Comparison of ENCODE assay signal across 15 cellular contexts in the genomic region with DNA sequence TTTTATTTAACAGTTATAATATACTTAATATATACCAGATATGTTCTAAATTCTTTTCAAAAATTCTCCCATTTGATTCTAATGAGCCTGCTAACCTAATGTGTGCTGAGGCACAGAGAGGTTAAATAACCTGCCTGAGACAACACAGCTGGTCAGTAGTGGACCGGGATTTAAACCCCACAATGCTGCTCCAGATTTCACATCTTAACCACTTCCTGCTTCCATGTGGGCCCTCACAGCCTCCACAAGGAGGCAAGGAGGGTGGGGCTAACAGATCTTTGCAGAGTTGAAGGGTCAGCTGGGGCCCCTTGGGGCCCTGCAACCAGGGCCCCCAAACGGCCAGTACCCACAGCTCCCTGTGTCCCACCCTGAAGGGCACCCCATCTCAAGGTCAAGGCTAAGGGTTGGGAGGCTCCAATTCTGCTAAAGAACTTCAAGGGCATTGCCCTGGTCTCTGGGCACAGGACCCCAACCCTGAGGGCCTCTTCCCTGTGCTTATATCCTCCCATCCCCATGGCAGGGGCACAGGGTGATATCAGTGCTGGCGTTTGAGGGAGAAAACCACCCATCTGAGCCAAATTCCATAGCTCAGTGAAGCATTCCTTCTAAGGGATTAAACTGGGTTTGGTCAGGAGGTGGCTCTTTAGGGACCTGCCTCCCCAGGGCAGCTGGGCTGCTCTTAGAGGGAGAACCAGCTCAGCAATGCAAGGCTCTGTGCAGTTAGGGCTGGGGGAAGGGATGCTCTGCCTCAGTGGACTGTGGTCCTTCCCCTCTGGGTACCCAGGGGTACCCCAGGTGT. TPM values are rescaled to one million over a fixed set of nuclear protein-coding genes. Genes with fewer than 3 reads are reported as not detected.
A peak's percentile ranks its signal among the peaks of the same experiment; 100 is the strongest.
DNase-seq lines count a peak whose midpoint lies in the region; ATAC-seq and TF ChIP-seq lines count a peak whose summit lies in the region.
"Had no signal": no experiment of that assay in that cellular context is flagged by ENCODE, and none has a peak within 500 bp of the region (broad histone marks: within the 10 kb centered on the region; RNA-seq: fewer than 3 reads in every experiment).

No MANE protein-coding gene starts in this region.

- no peaks in the 10 kb centered on the region for H3K36me3 Mint-ChIP-seq in chondrocyte (ENCODE audit: low read depth)

- no peaks in the 10 kb centered on the region for H3K27me3 ChIP-seq in osteoblast (ENCODE audit: insufficient read depth, low read length)
- no peaks in the 10 kb centered on the region for H3K27me3 ChIP-seq in uterus

- POLR2A ChIA-PET in GM10248 (lab: Yijun Ruan, JAX) = no interaction called here

- H3K27ac Mint-ChIP-seq in chondrocyte (ENCODE audit: unreplicated experiment) = peak overlapping the region; percentile 98
- H3K27ac Mint-ChIP-seq: activated CD4-positive, alpha-beta T cell treated with anti-CD3 and anti-CD28 coated beads, Interleukin-2, amount 10 ng/mL, durations not matched to agents 7 days and 5 days had no signal

- H3K4me2 ChIP-seq in osteoblast (ENCODE audit: insufficient read depth, low read length) = peak overlapping the region; percentile 30

- H4K20me1 ChIP-seq in osteoblast (ENCODE audit: insufficient read depth, low read length) = no peaks in the 10 kb centered on the region

- H2AFZ ChIP-seq in osteoblast (ENCODE audit: low read length) = no peak overlapping the region

- no peaks in the 10 kb centered on the region for H3K27me3 Mint-ChIP-seq in chondrocyte (ENCODE audit: low read depth)

- TF ChIP-seq POLR2A in NB4 (IDR thresholded peaks at IDR 0.05; ENCODE audit: extremely low read depth, insufficient read length) (no peak), uterus (IDR thresholded peaks at IDR 0.05) (no peak)

- intact Hi-C loops in uterus (cut with DNase I; ENCODE audit: low total_unique reads) = no loop called here

- DNase-seq in CD1c-positive myeloid dendritic cell (ENCODE audit: extremely low spot score) (peak; percentile 30), NB4 (ENCODE audit: low read depth) (peak; percentile 74), chondrocyte (ENCODE audit: low spot score) (no peak), osteoblast (ENCODE audit: insufficient read length, low spot score, missing footprints) (peak; percentile 96), uterus (no peak), GM10248 (ENCODE audit: extremely low spot score) (no peak)
- no peak for DNase-seq in stimulated activated CD4-positive, alpha-beta T cell treated with anti-CD3 and anti-CD28 coated beads, Interleukin-15, amount 100 ng/mL, for 24 hours
- DNase-seq: activated CD4-positive, alpha-beta T cell treated with anti-CD3 and anti-CD28 coated beads, Interleukin-2, amount 10 ng/mL, durations not matched to agents 7 days and 5 days; activated effector memory CD4-positive, alpha-beta T cell treated with Interleukin-2 at 50 U/mL for 16 hours; cerebellar nuclear complex; foreskin melanocyte; NCI-H1092; NCI-H774 had no signal

- H3K9me3 ChIP-seq in osteoblast (ENCODE audit: low read depth, low read length) (no peaks in the 10 kb centered on the region), uterus (no peaks in the 10 kb centered on the region)

- H3K27ac ChIP-seq in osteoblast (ENCODE audit: low read depth, low read length) = peak overlapping the region; percentile 36
- no peak overlapping the region for H3K27ac ChIP-seq in uterus
- H3K27ac ChIP-seq: HL-60 had no signal

- H3K4me1 ChIP-seq in osteoblast (ENCODE audit: insufficient read depth, low read length) (peaks cover 70% of the 10 kb centered on the region), uterus (peaks cover 3 to 22% of the 10 kb centered on the region in 2 donors)

- ATAC-seq in GM21825 (IDR thresholded peaks at IDR 0.05; ENCODE audit: unreplicated experiment) = no peak

- H3K4me3 Mint-ChIP-seq in chondrocyte (ENCODE audit: unreplicated experiment) = no peak overlapping the region
- H3K4me3 Mint-ChIP-seq: activated CD4-positive, alpha-beta T cell treated with anti-CD3 and anti-CD28 coated beads, Interleukin-2, amount 10 ng/mL, durations not matched to agents 7 days and 5 days had no signal

- H3K36me3 ChIP-seq in osteoblast (ENCODE audit: insufficient read depth, low read length) (no peaks in the 10 kb centered on the region), uterus (no peaks in the 10 kb centered on the region)

- no peak overlapping the region for H3K4me3 ChIP-seq in NB4 (ENCODE audit: low read depth, low read length)
- no peak overlapping the region for H3K4me3 ChIP-seq in osteoblast (ENCODE audit: insufficient read depth, low read length)
- no peak overlapping the region for H3K4me3 ChIP-seq in uterus

- H3K79me2 ChIP-seq in osteoblast (ENCODE audit: insufficient read depth, low read length) = no peaks in the 10 kb centered on the region

- CTCF ChIA-PET in GM10248 (lab: Yijun Ruan, JAX) = no interaction called here

- peaks cover 95% of the 10 kb centered on the region for H3K4me1 Mint-ChIP-seq in chondrocyte (ENCODE audit: low read depth)

- no peak for TF ChIP-seq CTCF in NB4 (IDR thresholded peaks at IDR 0.05; ENCODE audit: low read depth, low read length)
- TF ChIP-seq CTCF in chondrocyte (IDR thresholded peaks at IDR 0.05) = no peak
- no peak for TF ChIP-seq CTCF in osteoblast (IDR thresholded peaks at IDR 0.05; ENCODE audit: extremely low read depth, low read depth, low read length)
- no peak for TF ChIP-seq CTCF in uterus (IDR thresholded peaks at IDR 0.05)
- no peak for TF ChIP-seq CTCF in GM10248 (IDR thresholded peaks at IDR 0.05; ENCODE audit: control extremely low read depth, extremely low read depth, low read depth, missing control alignments)

- H3K9me3 Mint-ChIP-seq in chondrocyte (ENCODE audit: low read depth) = no peaks in the 10 kb centered on the region
- H3K9me3 Mint-ChIP-seq: activated CD4-positive, alpha-beta T cell treated with anti-CD3 and anti-CD28 coated beads, Interleukin-2, amount 10 ng/mL, durations not matched to agents 7 days and 5 days had no signal

RNA-seq across cellular contexts. Expression of gene KRT80, which starts 2.2 kb away (rescaled TPM):
- 10.7 to 17.0 TPM (median 12.1 TPM) in 3 replicates for total RNA-seq in chondrocyte
- total RNA-seq in osteoblast = 0.59 and 0.72 TPM in 2 replicates
- total RNA-seq in uterus = 1 to 10 TPM in 1 of 4 donors, not detected in 3; 1.1 TPM
- total RNA-seq: activated CD4-positive, alpha-beta T cell treated with anti-CD3 and anti-CD28 coated beads, Interleukin-2, amount 10 ng/mL, durations not matched to agents 7 days and 5 days had no signal

RNA-seq across cellular contexts. Expression of gene KRT7, which starts 43.5 kb away (rescaled TPM):
- 187 to 277 TPM (median 266 TPM) in 3 replicates for total RNA-seq in chondrocyte
- total RNA-seq in osteoblast = 20.9 and 27.9 TPM in 2 replicates
- 10 to 100 TPM in 1 of 4 donors, 1 to 10 TPM in 2, not detected in 1; 2.1 to 51.2 (median 5.1) TPM for total RNA-seq in uterus

Comparison
In these comparisons a context has a peak if more than half of its experiments do, and no peak if none do; other contexts are left out.
1. DNase-seq: peak in CD1c-positive myeloid dendritic cell (single experiment), NB4 (single experiment) and osteoblast (single experiment); none in chondrocyte (single experiment), stimulated activated CD4-positive, alpha-beta T cell treated with anti-CD3 and anti-CD28 coated beads, Interleukin-15, amount 100 ng/mL, for 24 hours (single experiment), uterus (0 of 2) and GM10248 (single experiment).